Comparison of ENCODE assay signal across 9 cellular contexts in the genomic region with DNA sequence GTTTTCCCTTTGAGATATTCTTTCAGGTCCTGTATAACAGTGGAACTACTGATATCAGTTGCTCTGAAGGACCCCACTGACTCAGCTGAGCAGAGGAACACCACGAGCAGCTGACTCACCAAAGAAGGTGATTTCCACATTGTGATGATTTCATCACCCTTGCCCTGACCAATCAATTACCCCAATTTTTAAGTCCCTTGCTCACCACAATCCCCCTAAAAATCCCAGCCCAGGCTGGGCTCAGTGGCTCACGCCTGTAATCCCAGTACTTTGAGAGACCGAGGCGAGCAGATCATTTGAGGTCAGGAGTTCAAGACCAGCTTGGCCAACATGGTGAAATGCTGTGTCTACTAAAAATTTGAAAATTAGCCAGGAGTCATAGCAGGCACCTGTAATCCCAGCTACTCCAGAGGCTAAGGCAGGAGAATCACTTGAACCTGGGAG.
DNase-seq lines count a peak whose midpoint lies in the region; ATAC-seq and TF ChIP-seq lines count a peak whose summit lies in the region.
"Had no signal": no experiment of that assay in that cellular context is flagged by ENCODE, and none has a peak within 500 bp of the region (broad histone marks: within the 10 kb centered on the region; RNA-seq: fewer than 3 reads in every experiment).

No MANE protein-coding gene starts in this region.

- TF ChIP-seq POLR2A in sigmoid colon (IDR thresholded peaks at IDR 0.05), result no peak

- no peak for ATAC-seq in GM21515 (IDR thresholded peaks at IDR 0.05; ENCODE audit: unreplicated experiment)

- H3K27me3 ChIP-seq in brain microvascular endothelial cell (replicated peaks) (no peaks in the 10 kb centered on the region), sigmoid colon (no peaks in the 10 kb centered on the region)

- 78 to 79% methylated on average over 4 of the region's 4 CpGs for WGBS in sigmoid colon, 2 donors

- H3K4me3 ChIP-seq in brain microvascular endothelial cell (ENCODE audit: low read depth, low read length) (no peak overlapping the region), sigmoid colon (no peak overlapping the region)

- TF ChIP-seq CTCF in brain microvascular endothelial cell (IDR thresholded peaks at IDR 0.05; ENCODE audit: low read depth, low read length, missing control alignments) (no peak), sigmoid colon (IDR thresholded peaks at IDR 0.05) (no peak)

- in situ Hi-C loops in brain microvascular endothelial cell (cut with HindIII; ENCODE audit: low pct_ligation_motif_present, low sequenced_read_pairs), result no loop called here

- peak; percentile 73 for DNase-seq in activated effector memory CD4-positive, alpha-beta T cell treated with anti-CD3 and anti-CD28 coated beads, Interleukin-2, amount 50 U/mL, for 16 hours
- DNase-seq in activated effector memory CD4-positive, alpha-beta T cell treated with Interleukin-2 at 50 U/mL for 16 hours, result no peak
- DNase-seq in NCI-H226 (peak; percentile 93), brain microvascular endothelial cell (peak; percentile 92), GDM1 (lab: John Stamatoyannopoulos, UW) (no peak), sigmoid colon (no peak)
- DNase-seq in stimulated activated CD4-positive, alpha-beta T cell treated with anti-CD3 and anti-CD28 coated beads, Interleukin-1b, Interleukin-23, amount 100 ng/mL, for 48 hours, result peak; percentile 84

- peaks cover 0 to 6% (median 2%) of the 10 kb centered on the region in 4 donors for H3K4me1 ChIP-seq in sigmoid colon

- H3K36me3 ChIP-seq in brain microvascular endothelial cell (replicated peaks) (no peaks in the 10 kb centered on the region), sigmoid colon (no peaks in the 10 kb centered on the region)

- intact Hi-C loops in sigmoid colon (cut with DNase I), result no loop called here

- H3K27ac ChIP-seq in brain microvascular endothelial cell, result peak overlapping the region; percentile 93
- H3K27ac ChIP-seq in sigmoid colon, result no peak overlapping the region
- H3K27ac ChIP-seq: VCaP had no signal

- H3K9me3 ChIP-seq in sigmoid colon, result no peaks in the 10 kb centered on the region

- no peak for TF ChIP-seq EP300 in sigmoid colon (IDR thresholded peaks at IDR 0.05)

Comparison
In these comparisons a context has a peak if more than half of its experiments do, and no peak if none do; other contexts are left out.
1. DNase-seq: peak in activated effector memory CD4-positive, alpha-beta T cell treated with anti-CD3 and anti-CD28 coated beads, Interleukin-2, amount 50 U/mL, for 16 hours (single experiment), NCI-H226 (single experiment), brain microvascular endothelial cell (single experiment) and stimulated activated CD4-positive, alpha-beta T cell treated with anti-CD3 and anti-CD28 coated beads, Interleukin-1b, Interleukin-23, amount 100 ng/mL, for 48 hours (single experiment); none in activated effector memory CD4-positive, alpha-beta T cell treated with Interleukin-2 at 50 U/mL for 16 hours (single experiment), GDM1 (single experiment) and sigmoid colon (single experiment).